ENCODE assay signal across 10 cellular contexts in the genomic region with DNA sequence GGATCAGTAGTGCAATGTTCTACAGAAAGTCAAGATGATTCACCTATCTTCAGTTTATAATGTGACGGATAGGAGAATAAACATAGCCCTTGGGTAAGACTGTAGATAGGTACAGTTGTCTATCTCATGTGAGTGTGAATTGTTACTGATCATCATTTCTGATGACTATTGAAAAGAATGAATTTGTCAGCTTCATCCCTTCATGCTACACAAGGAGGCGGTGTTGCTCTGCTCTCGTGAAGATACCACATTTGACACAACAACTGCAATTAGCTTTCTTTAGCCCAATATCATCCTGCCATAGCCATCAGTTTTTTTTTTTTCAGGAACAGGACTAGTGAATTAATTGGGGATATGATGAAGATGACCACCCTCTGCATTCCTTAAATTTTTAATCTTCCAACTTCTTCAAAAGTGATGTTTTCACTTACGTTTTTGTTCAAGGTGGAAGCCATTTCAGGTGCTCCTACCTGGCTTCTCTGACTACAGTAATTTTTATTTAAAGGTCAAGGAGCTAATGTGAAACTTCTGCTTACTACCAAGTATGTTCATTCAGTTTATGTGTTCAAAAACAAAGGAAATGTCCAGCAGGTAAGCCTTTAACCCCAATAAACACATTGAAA.
DNase-seq lines count a peak whose midpoint lies in the region; ATAC-seq, FAIRE-seq and TF ChIP-seq lines count a peak whose summit lies in the region.
"Had no signal": no experiment of that assay in that cellular context is flagged by ENCODE, and none has a peak within 500 bp of the region (broad histone marks: within the 10 kb centered on the region; RNA-seq: fewer than 3 reads in every experiment).

No MANE protein-coding gene starts in this region.

- no peak overlapping the region for H3K27ac Mint-ChIP-seq in T-cell

- FAIRE-seq in bronchial epithelial cell (lab: Jason Lieb, UNC) = peak; percentile 28

- TF ChIP-seq CTCF in bronchial epithelial cell (IDR thresholded peaks at IDR 0.05; ENCODE audit: insufficient read depth, low read length, severe bottlenecking) (peak; percentile 68), psoas muscle (IDR thresholded peaks at IDR 0.05) (no peak)

- H3K4me3 Mint-ChIP-seq in T-cell = no peak overlapping the region

- intact Hi-C loops in psoas muscle (cut with DNase I) = no loop called here

- DNase-seq in EH (ENCODE audit: low read depth) (peak; percentile 69), Kasumi-1 (lab: John Stamatoyannopoulos, UW) (peak; percentile 4 to 34), bronchial epithelial cell (ENCODE audit: low read depth) (peak; percentile 65), mucosa of gallbladder (ENCODE audit: low spot score) (peak; percentile 15), T-cell (no peak), kidney tubule cell (ENCODE audit: low spot score) (no peak), SKM-1 treated with dmso at 0.1 percent for 144 hours (lab: John Stamatoyannopoulos, UW; ENCODE audit: unreplicated experiment) (no peak), psoas muscle (no peak)
- DNase-seq: activated gamma-delta T cell, NCI-H2107 had no signal

- no peak overlapping the region for H3K27ac ChIP-seq in psoas muscle

- H3K27me3 Mint-ChIP-seq in T-cell = peaks cover 3 to 23% of the 10 kb centered on the region in 2 donors

- H3K4me3 ChIP-seq in bronchial epithelial cell (ENCODE audit: low read depth, low read length) (no peak overlapping the region), psoas muscle (no peak overlapping the region)

- POLR2A ChIA-PET in T-cell (lab: Charles Lee) = no interaction called here

- ATAC-seq in T-cell (replicated peaks in 1 of 4) = no peak
- no peak for ATAC-seq in psoas muscle

- H3K4me1 ChIP-seq in psoas muscle = no peaks in the 10 kb centered on the region

- no peaks in the 10 kb centered on the region for H3K4me1 Mint-ChIP-seq in T-cell

- 87 to 90% (median 89%) methylated on average over 4 of the region's 4 CpGs for WGBS in psoas muscle, 3 donors

- H3K27me3 ChIP-seq in bronchial epithelial cell (ENCODE audit: control insufficient read depth, insufficient read depth, low read length) (no peaks in the 10 kb centered on the region), psoas muscle (ENCODE audit: insufficient read depth in 3 of 3, low read length in 2 of 3) (no peaks in the 10 kb centered on the region)

- no peaks in the 10 kb centered on the region for H3K9me3 ChIP-seq in psoas muscle

- CTCF ChIA-PET in T-cell (lab: Charles Lee) = interaction anchor here in 1 of 2 donors (1.2 kb wide), 1 partner anchor 967 kb away, joined by 4 read pairs; no protein-coding TSS in a partner anchor

- H3K9me3 Mint-ChIP-seq in T-cell = peaks cover 0 to under 1% (median 0%) of the 10 kb centered on the region in 3 donors

- no peaks in the 10 kb centered on the region for H3K36me3 ChIP-seq in bronchial epithelial cell (ENCODE audit: control insufficient read depth, insufficient read depth, low read length)
- H3K36me3 ChIP-seq in psoas muscle (ENCODE audit: insufficient read depth in 1 of 2, low read depth in 1 of 2) = no peaks in the 10 kb centered on the region

- H3K36me3 Mint-ChIP-seq in T-cell = no peaks in the 10 kb centered on the region

Comparison
In these comparisons a context has a peak if more than half of its experiments do, and no peak if none do; other contexts are left out.
1. DNase-seq: peak in EH (single experiment), Kasumi-1 (2 of 2), bronchial epithelial cell (single experiment) and mucosa of gallbladder (single experiment); none in T-cell (0 of 34), kidney tubule cell (single experiment), SKM-1 treated with dmso at 0.1 percent for 144 hours (single experiment) and psoas muscle (0 of 2).